Comparison of ENCODE assay signal across 26 cellular contexts in genomic region chr19:12314553-12314952, GRCh38. TPM values are rescaled to one million over a fixed set of nuclear protein-coding genes. Genes with fewer than 3 reads are reported as not detected.
DNase-seq lines count a peak whose midpoint lies in the region; ATAC-seq and TF ChIP-seq lines count a peak whose summit lies in the region.
"Had no signal": no experiment of that assay in that cellular context is flagged by ENCODE, and none has a peak within 500 bp of the region (broad histone marks: within the 10 kb centered on the region; RNA-seq: fewer than 3 reads in every experiment).

No MANE protein-coding gene starts in this region.

- ATAC-seq in right lobe of liver, result peak; percentile 63 to 94 (median 82)
- no peak for ATAC-seq in GM21367 (IDR thresholded peaks at IDR 0.05; ENCODE audit: unreplicated experiment)
- ATAC-seq: activated CD8-positive, alpha-beta memory T cell treated with anti-CD3 and anti-CD28 coated beads, Interleukin-2, amount 10 ng/mL, durations not matched to agents 7 days and 5 days; activated naive CD8-positive, alpha-beta T cell treated with anti-CD3 and anti-CD28 coated beads, Interleukin-2, amount 50 U/mL, for 24 hours; gastrocnemius medialis; stimulated activated naive CD8-positive, alpha-beta T cell treated with anti-CD3 and anti-CD28 coated beads, Interleukin-15, amount 100 ng/mL, for 72 hours had no signal

- peak overlapping the region; percentile 40 for H3K4me3 ChIP-seq in WI38 (ENCODE audit: low read depth, low read length)
- peak overlapping the region in 1 of 3 donors; percentile 17 for H3K4me3 ChIP-seq in right lobe of liver
- H3K4me3 ChIP-seq: BLaER1, esophagus muscularis mucosa, gastrocnemius medialis had no signal

- DNase-seq in A172 (ENCODE audit: low spot score) (peak; percentile 10), HFFc6 (no peak), right lobe of liver (no peak), kidney glomerular epithelial cell (lab: John Stamatoyannopoulos, UW) (no peak)
- no peak for DNase-seq in activated CD4-positive, CD25-positive, alpha-beta regulatory T cell (lab: John Stamatoyannopoulos, UW)
- DNase-seq in activated CD4-positive, alpha-beta T cell treated with anti-CD3 and anti-CD28 coated beads for 48 hours, result no peak
- DNase-seq: ACHN; activated CD4-positive, alpha-beta T cell treated with anti-CD3 and anti-CD28 coated beads, Interleukin-2, amount 10 ng/mL, durations not matched to agents 7 days and 5 days; activated CD8-positive, alpha-beta memory T cell treated with anti-CD3 and anti-CD28 coated beads, Interleukin-2, amount 10 ng/mL, durations not matched to agents 7 days and 5 days; activated naive CD8-positive, alpha-beta T cell treated with anti-CD3 and anti-CD28 coated beads, Interleukin-2, amount 50 U/mL, for 24 hours; Caco-2; gastrocnemius medialis; islet precursor cell; naive B cell; NCI-H1694; NCI-H446 treated with DMSO at 0.1 percent for 48 hours; occipital lobe; stimulated activated CD4-positive, alpha-beta T cell treated with anti-CD3 and anti-CD28 coated beads, Interleukin-4, amount 100 ng/mL, for 4 hours; stimulated activated naive CD8-positive, alpha-beta T cell treated with anti-CD3 and anti-CD28 coated beads, Interleukin-15, amount 100 ng/mL, for 72 hours; trophoblast cell had no signal

- WGBS in right lobe of liver (ENCODE audit: insufficient coverage, low coverage, low lambda C conversion rate, missing lambda C conversion rate), result 55% methylated on average over 4 of the region's 7 CpGs

- H3K9me3 ChIP-seq in right lobe of liver, result peaks cover 0 to 6% (median 2%) of the 10 kb centered on the region in 4 donors

- no peak overlapping the region for H3K27ac Mint-ChIP-seq in HFFc6
- H3K27ac Mint-ChIP-seq: activated CD4-positive, alpha-beta T cell treated with anti-CD3 and anti-CD28 coated beads, Interleukin-2, amount 10 ng/mL, durations not matched to agents 7 days and 5 days; activated CD8-positive, alpha-beta memory T cell treated with anti-CD3 and anti-CD28 coated beads, Interleukin-2, amount 10 ng/mL, durations not matched to agents 7 days and 5 days; activated naive CD8-positive, alpha-beta T cell treated with anti-CD3 and anti-CD28 coated beads, Interleukin-2, amount 50 U/mL, for 24 hours; brain; stimulated activated naive CD8-positive, alpha-beta T cell treated with anti-CD3 and anti-CD28 coated beads, Interleukin-15, amount 100 ng/mL, for 72 hours; T-helper 1 cell treated with Interleukin-12 subunit alpha and Interleukin-12 subunit beta and Interleukin-4 antibody, amounts not matched to agents 30 μg/mL and 1 μg/mL, for 36 hours had no signal

- TF ChIP-seq POLR2A in right lobe of liver (IDR thresholded peaks at IDR 0.05), result no peak

- H3K4me1 ChIP-seq in right lobe of liver, result no peaks in the 10 kb centered on the region
- H3K4me1 ChIP-seq: BLaER1, Caco-2, esophagus muscularis mucosa, gastrocnemius medialis had no signal

- H3K27ac ChIP-seq in right lobe of liver, result no peak overlapping the region
- H3K27ac ChIP-seq: BLaER1, esophagus muscularis mucosa, gastrocnemius medialis had no signal

- intact Hi-C loops in right lobe of liver (cut with DNase I), result no loop called here

- H3K27me3 ChIP-seq in right lobe of liver, result no peaks in the 10 kb centered on the region
- H3K27me3 ChIP-seq: BLaER1, esophagus muscularis mucosa, gastrocnemius medialis had no signal

- H3K4me3 Mint-ChIP-seq in HFFc6, result peak overlapping the region; percentile 39; the same call in 1 of the 2 replicates
- H3K4me3 Mint-ChIP-seq: activated CD4-positive, alpha-beta T cell treated with anti-CD3 and anti-CD28 coated beads, Interleukin-2, amount 10 ng/mL, durations not matched to agents 7 days and 5 days; activated CD8-positive, alpha-beta memory T cell treated with anti-CD3 and anti-CD28 coated beads, Interleukin-2, amount 10 ng/mL, durations not matched to agents 7 days and 5 days; activated naive CD8-positive, alpha-beta T cell treated with anti-CD3 and anti-CD28 coated beads, Interleukin-2, amount 50 U/mL, for 24 hours; brain; stimulated activated naive CD8-positive, alpha-beta T cell treated with anti-CD3 and anti-CD28 coated beads, Interleukin-15, amount 100 ng/mL, for 72 hours; T-helper 1 cell treated with Interleukin-12 subunit alpha and Interleukin-12 subunit beta and Interleukin-4 antibody, amounts not matched to agents 30 μg/mL and 1 μg/mL, for 36 hours had no signal

- TF ChIP-seq CTCF in HFFc6 (IDR thresholded peaks at IDR 0.05) (no peak), WI38 (IDR thresholded peaks at IDR 0.05; ENCODE audit: low read depth, low read length) (no peak), right lobe of liver (IDR thresholded peaks at IDR 0.05) (no peak)

- H3K27me3 Mint-ChIP-seq in HFFc6 (ENCODE audit: insufficient read depth), result no peaks in the 10 kb centered on the region; the same call in 1 of the 2 replicates
- H3K27me3 Mint-ChIP-seq: activated CD4-positive, alpha-beta T cell treated with anti-CD3 and anti-CD28 coated beads, Interleukin-2, amount 10 ng/mL, durations not matched to agents 7 days and 5 days; activated CD8-positive, alpha-beta memory T cell treated with anti-CD3 and anti-CD28 coated beads, Interleukin-2, amount 10 ng/mL, durations not matched to agents 7 days and 5 days; activated naive CD8-positive, alpha-beta T cell treated with anti-CD3 and anti-CD28 coated beads, Interleukin-2, amount 50 U/mL, for 24 hours; brain; naive B cell; stimulated activated naive CD8-positive, alpha-beta T cell treated with anti-CD3 and anti-CD28 coated beads, Interleukin-15, amount 100 ng/mL, for 72 hours had no signal

- H3K9me3 Mint-ChIP-seq in HFFc6, result peaks cover 64% of the 10 kb centered on the region

- peaks cover 42% of the 10 kb centered on the region for H3K36me3 Mint-ChIP-seq in HFFc6 (ENCODE audit: low read depth)

- H3K4me1 Mint-ChIP-seq in HFFc6 (ENCODE audit: low read depth), result no peaks in the 10 kb centered on the region; the same call in 1 of the 2 replicates
- H3K4me1 Mint-ChIP-seq: activated naive CD8-positive, alpha-beta T cell treated with anti-CD3 and anti-CD28 coated beads, Interleukin-2, amount 50 U/mL, for 24 hours; brain had no signal

- peaks cover 0 to 16% (median 10%) of the 10 kb centered on the region in 4 donors for H3K36me3 ChIP-seq in right lobe of liver

RNA-seq across cellular contexts. Expression of gene ZNF563, which starts 18.9 kb away (rescaled TPM):
- total RNA-seq in A172 (2014; rRNA removed; shearing (Covaris generic)), result not detected in 2 replicates
- 1 to 10 TPM; 1.5 to 2.1 (median 1.8) TPM for total RNA-seq in HFFc6 (2021; fragmentation: NEBNext Ultra II Directional; extraction: Animal tissue kit (Norgen Biotek cat#: 25700))
- total RNA-seq in right lobe of liver, result 1 to 10 TPM; 2.4 to 4.5 (median 3.6) TPM

RNA-seq across cellular contexts. Expression of gene ZNF44, which starts 19.9 kb away (rescaled TPM):
- total RNA-seq in A172 (2014; rRNA removed; shearing (Covaris generic)), result 8.7 and 9.6 TPM in 2 replicates
- total RNA-seq in HFFc6 (2021; fragmentation: NEBNext Ultra II Directional; extraction: Animal tissue kit (Norgen Biotek cat#: 25700)), result 1 to 10 TPM; 6.6 to 7.6 (median 7.3) TPM
- 10 to 100 TPM in 1 of 6 experiments, 1 to 10 TPM in 5; 4.9 to 11.6 (median 6.2) TPM for total RNA-seq in right lobe of liver

RNA-seq across cellular contexts. Expression of gene ZNF442, which starts 50.9 kb away (rescaled TPM):
- 1.9 and 2.4 TPM in 2 replicates for total RNA-seq in A172 (2014; rRNA removed; shearing (Covaris generic))
- total RNA-seq in HFFc6 (2021; fragmentation: NEBNext Ultra II Directional; extraction: Animal tissue kit (Norgen Biotek cat#: 25700)), result 1 to 10 TPM; 2.1 to 3.1 (median 2.7) TPM
- total RNA-seq in right lobe of liver, result 1 to 10 TPM in 3 of 6 experiments, under 1 TPM in 3; 0.56 to 2.3 (median 1.3) TPM
